In the genomic region with DNA sequence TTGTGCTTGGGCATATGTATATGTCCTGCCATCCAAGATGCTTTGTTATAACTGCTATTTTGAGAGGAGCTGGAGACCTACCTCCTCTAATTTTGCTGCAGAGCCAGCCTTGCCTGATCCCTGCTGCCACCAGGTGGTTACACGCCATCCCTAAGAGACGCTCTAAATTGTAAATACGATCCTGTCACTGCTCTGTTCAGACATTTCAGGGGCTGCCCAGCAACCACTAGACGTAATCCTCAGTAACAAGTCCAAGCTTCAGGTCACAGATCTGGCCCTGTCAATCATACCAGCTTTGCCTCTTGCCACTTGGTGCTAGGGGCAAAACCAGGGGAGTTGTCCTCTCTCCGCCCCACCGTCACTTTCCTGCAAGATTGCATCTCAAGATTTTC, we compare ENCODE assay signal across 9 cellular contexts. TPM values are rescaled to one million over a fixed set of nuclear protein-coding genes. Genes with fewer than 3 reads are reported as not detected.
DNase-seq lines count a peak whose midpoint lies in the region; ATAC-seq, FAIRE-seq and TF ChIP-seq lines count a peak whose summit lies in the region.
"Had no signal": no experiment of that assay in that cellular context is flagged by ENCODE, and none has a peak within 500 bp of the region (broad histone marks: within the 10 kb centered on the region; RNA-seq: fewer than 3 reads in every experiment).

No MANE protein-coding gene starts in this region.

- DNase-seq in DMS79 treated with DMSO at 0.1 percent for 48 hours (lab: John Stamatoyannopoulos, UW), result peak; percentile 66
- peak; percentile 44 for DNase-seq in HuH-7.5 (ENCODE audit: low spot score)
- peak; percentile 86 for DNase-seq in NCI-H82 treated with DMSO at 0.1 percent for 48 hours (lab: John Stamatoyannopoulos, UW; ENCODE audit: unreplicated experiment)
- peak in 2 of 4 experiments; percentile 45 to 65 for DNase-seq in K562 (ENCODE audit: extremely low read depth in 1 of 4, low spot score in 3 of 4)
- no peak for DNase-seq in left colon
- no peak for DNase-seq in GOT3 (lab: John Stamatoyannopoulos, UW)
- no peak for DNase-seq in activated T-cell treated with anti-CD3 and anti-CD28 coated beads, Interleukin-2, amount 50 U/mL, for 24 hours

- peak; percentile 58 for FAIRE-seq in K562 (lab: Jason Lieb, UNC)
- FAIRE-seq: TTC549 had no signal

- BruUV-seq in K562 (replicated peaks; lab: Mats Ljungman, UMichigan), result no TSS peak

- no peak overlapping the region for H3K4me3 Mint-ChIP-seq in activated T-cell treated with anti-CD3 and anti-CD28 coated beads, Interleukin-2, amount 50 U/mL, for 24 hours

- H3K9me3 Mint-ChIP-seq in activated T-cell treated with anti-CD3 and anti-CD28 coated beads, Interleukin-2, amount 50 U/mL, for 24 hours, result no peaks in the 10 kb centered on the region

- H3K27me3 Mint-ChIP-seq in activated T-cell treated with anti-CD3 and anti-CD28 coated beads, Interleukin-2, amount 50 U/mL, for 24 hours, result no peaks in the 10 kb centered on the region

- H4K20me1 ChIP-seq in K562 (replicated peaks; ENCODE audit: control insufficient read depth, insufficient read depth, low read length), result no peaks in the 10 kb centered on the region

- no peaks in the 10 kb centered on the region for H3K9me3 ChIP-seq in K562 (replicated peaks; ENCODE audit: control insufficient read depth, insufficient read depth, low read depth, low read length)

- no peak for TF ChIP-seq EP300 in K562 (IDR thresholded peaks at IDR 0.05; ENCODE audit: low read length)

- no peak overlapping the region for H3K27ac Mint-ChIP-seq in activated T-cell treated with anti-CD3 and anti-CD28 coated beads, Interleukin-2, amount 50 U/mL, for 24 hours

- WGBS in K562 (ENCODE audit: insufficient coverage, low coverage, missing lambda C conversion rate), result 25% methylated on average over 6 of the region's 6 CpGs

- intact Hi-C loops in K562 (cut with micrococcal nuclease) (loop anchor here (1.0 to 5.0 kb wide), 3 partner anchors 80 to 270 kb away; a partner anchor contains a TSS), left colon (cut with DNase I, micrococcal nuclease) (loop anchor here in 1 of 2 donors (5.0 kb wide), 2 partner anchors 150 to 175 kb away; no protein-coding TSS in a partner anchor)

- CTCF ChIA-PET in K562 (lab: Yijun Ruan, JAX; ENCODE audit: low intra/inter-chr PET ratio), result interaction anchor here (2.1 to 3.8 kb wide), 2 partner anchors 146 to 1129 kb away, joined by 9 to 32 read pairs; no protein-coding TSS in a partner anchor

- H3K36me3 ChIP-seq in K562 (ENCODE audit: control insufficient read depth, insufficient read depth, low read length), result no peaks in the 10 kb centered on the region

- no peaks in the 10 kb centered on the region for H3K9me1 ChIP-seq in K562 (ENCODE audit: control insufficient read depth, insufficient read depth, low read length)

- peaks cover 4 to 38% of the 10 kb centered on the region in 2 experiments; a peak in 3 of 5 replicates for H3K27me3 ChIP-seq in K562 (ENCODE audit: control insufficient read depth in 2 of 2, insufficient read depth in 2 of 2, low read length in 2 of 2)

- H3K79me2 ChIP-seq in K562 (ENCODE audit: control insufficient read depth, insufficient read depth, low read length), result no peaks in the 10 kb centered on the region

- H3K27ac ChIP-seq in K562 (ENCODE audit: extremely low read depth, low read depth, low read length), result no peak overlapping the region

- in situ Hi-C loops in K562 (cut with MboI), result loop anchor here (5.0 kb wide), 1 partner anchor 140 kb away; no protein-coding TSS in a partner anchor

- H3K4me2 ChIP-seq in K562 (ENCODE audit: insufficient read depth, low read length), result no peak overlapping the region; the same call in 1 of the 2 replicates

- H3K36me3 Mint-ChIP-seq in activated T-cell treated with anti-CD3 and anti-CD28 coated beads, Interleukin-2, amount 50 U/mL, for 24 hours (ENCODE audit: low read depth), result no peaks in the 10 kb centered on the region

- no peak overlapping the region for H3K9ac ChIP-seq in K562 (ENCODE audit: insufficient read depth in 1 of 2, low read depth in 2 of 2, low read length in 2 of 2)

- peak overlapping the region; percentile 43; the same call in 1 of the 2 replicates for H2AFZ ChIP-seq in K562 (ENCODE audit: low read depth, low read length)

- peak; percentile 45 for ATAC-seq in GM19468 (IDR thresholded peaks at IDR 0.05; ENCODE audit: extremely low read depth, unreplicated experiment)
- peak; percentile 80 for ATAC-seq in K562
- peak; percentile 25 for ATAC-seq in left colon

- TF ChIP-seq CTCF in K562 (IDR thresholded peaks at IDR 0.05 in 2 of 3, conservative IDR thresholded peaks at IDR 0.05 in 1 of 3; ENCODE audit: insufficient read depth in 2 of 3, low read depth in 1 of 3, low read length in 3 of 3), result peak; percentile 73 to 77 (median 76)

- no peak overlapping the region for H3K4me3 ChIP-seq in K562

- peaks cover 0 to 10% of the 10 kb centered on the region in 2 experiments; a peak in 3 of 5 replicates for H3K4me1 ChIP-seq in K562 (replicated peaks in 1 of 2; ENCODE audit: control insufficient read depth in 2 of 2, insufficient read depth in 2 of 2, low read length in 2 of 2)

- TF ChIP-seq RAD21 in K562 (CRISPR knock-in tag; conservative IDR thresholded peaks at IDR 0.05 in 1 of 2, IDR thresholded peaks at IDR 0.05 in 1 of 2), result peak; percentile 78 to 89

- no peak for TF ChIP-seq POLR2A in K562 (conservative IDR thresholded peaks at IDR 0.05)

- POLR2A ChIA-PET in K562 (lab: Yijun Ruan, JAX), result interaction anchor here (0.8 to 1.4 kb wide), 3 partner anchors 13 to 178 kb away, joined by 3 to 5 read pairs (median 4); no protein-coding TSS in a partner anchor

- H3K4me1 Mint-ChIP-seq in activated T-cell treated with anti-CD3 and anti-CD28 coated beads, Interleukin-2, amount 50 U/mL, for 24 hours (ENCODE audit: low read depth), result peaks cover 8% of the 10 kb centered on the region

TF ChIP-seq in K562, 482 proteins besides CTCF, POLR2A, EP300 and RAD21 (continues in another document):
- TF ChIP-seq TCF7L2 (IDR thresholded peaks at IDR 0.05; ENCODE audit: low read depth, low read length) (no peak), ARID2 (IDR thresholded peaks at IDR 0.05) (0 out of 2 replicates have a peak, but pooled peaks have one; percentile 15), XRCC4 (IDR thresholded peaks at IDR 0.05; ENCODE audit: extremely low read depth, insufficient read depth, insufficient read length) (no peak), SNRNP70 (optimal IDR thresholded peaks at IDR 0.05; ENCODE audit: low read depth, low read length) (no peak), TAL1 (IDR thresholded peaks at IDR 0.05) (no peak)
- TF ChIP-seq, protein P1, sequence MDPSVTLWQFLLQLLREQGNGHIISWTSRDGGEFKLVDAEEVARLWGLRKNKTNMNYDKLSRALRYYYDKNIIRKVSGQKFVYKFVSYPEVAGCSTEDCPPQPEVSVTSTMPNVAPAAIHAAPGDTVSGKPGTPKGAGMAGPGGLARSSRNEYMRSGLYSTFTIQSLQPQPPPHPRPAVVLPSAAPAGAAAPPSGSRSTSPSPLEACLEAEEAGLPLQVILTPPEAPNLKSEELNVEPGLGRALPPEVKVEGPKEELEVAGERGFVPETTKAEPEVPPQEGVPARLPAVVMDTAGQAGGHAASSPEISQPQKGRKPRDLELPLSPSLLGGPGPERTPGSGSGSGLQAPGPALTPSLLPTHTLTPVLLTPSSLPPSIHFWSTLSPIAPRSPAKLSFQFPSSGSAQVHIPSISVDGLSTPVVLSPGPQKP (CRISPR knock-in tag; IDR thresholded peaks at IDR 0.05), result no peak

RNA-seq across cellular contexts. Expression of a gene that starts 32.9 kb away (rescaled TPM):
- not detected in 2 replicates for total RNA-seq in K562 (2011; cell fraction: chromatin; rRNA removed; ENCODE audit: low replicate concordance)
- not detected in 2 replicates for total RNA-seq in K562 (2011; cell fraction: nucleolus; rRNA removed)
- not detected in 2 replicates for total RNA-seq in K562 (2011; cell fraction: nucleoplasm; rRNA removed)
- not detected in 2 replicates for total RNA-seq in K562 (2014; rRNA removed)
- total RNA-seq in K562 (2014; rRNA removed; fragmentation: Illumina TruSeq; extraction: Trizol), result not detected in 2 replicates
- total RNA-seq in K562 (2015; rRNA removed; fragmentation: Illumina TruSeq; extraction: Trizol), result not detected in 2 replicates
- total RNA-seq in K562 (2021), result 0.07 and 0.13 TPM in 2 replicates
- polyA plus RNA-seq in K562 (2011; rRNA removed), result not detected in 2 replicates
- polyA plus RNA-seq in K562 (2011; cell fraction: cytosol; rRNA removed), result not detected in 2 replicates
- polyA plus RNA-seq in K562 (2011; cell fraction: nucleus; rRNA removed), result not detected in 2 replicates
- polyA plus RNA-seq in K562 (2012), result not detected in 2 replicates
- not detected in 2 replicates for polyA plus RNA-seq in K562 (2014; fragmentation: Illumina TruSeq; extraction: Trizol)
- polyA plus RNA-seq in K562 (2014; fragmentation: Nextera tagmentation; extraction: Ambion mirVana), result not detected
- polyA plus RNA-seq in K562 (2014; rRNA removed), result not detected in 2 replicates
- not detected in 2 replicates for polyA minus RNA-seq in K562 (2011; rRNA and poly(A)+ RNA removed)
- not detected in 2 replicates for polyA minus RNA-seq in K562 (2011; cell fraction: cytosol; rRNA and poly(A)+ RNA removed)
- polyA minus RNA-seq in K562 (2011; cell fraction: nucleus; rRNA and poly(A)+ RNA removed), result not detected in 2 replicates
- total RNA-seq in left colon, result 100 to 1,000 TPM; 584 to 629 TPM

RNA-seq across cellular contexts. Expression of a gene that starts 36.6 kb away (rescaled TPM):
- not detected in 2 replicates for total RNA-seq in K562 (2011; cell fraction: chromatin; rRNA removed; ENCODE audit: low replicate concordance)
- not detected in 2 replicates for total RNA-seq in K562 (2011; cell fraction: nucleolus; rRNA removed)
- total RNA-seq in K562 (2011; cell fraction: nucleoplasm; rRNA removed), result not detected in 2 replicates
- total RNA-seq in K562 (2014; rRNA removed) (not detected in 2 replicates), K562 (2014; rRNA removed; fragmentation: Illumina TruSeq; extraction: Trizol) (not detected in 2 replicates), K562 (2015; rRNA removed; fragmentation: Illumina TruSeq; extraction: Trizol) (not detected in 2 replicates), K562 (2021) (not detected in 2 replicates), left colon (under 1 TPM in 1 of 2 donors, not detected in 1; 0.34 TPM)
- polyA plus RNA-seq in K562 (2011; rRNA removed) (not detected in 2 replicates), K562 (2014; fragmentation: Illumina TruSeq; extraction: Trizol) (not detected in 2 replicates), K562 (2014; fragmentation: Nextera tagmentation; extraction: Ambion mirVana) (not detected), K562 (2014; rRNA removed) (not detected in 2 replicates)
- not detected in 2 replicates for polyA plus RNA-seq in K562 (2011; cell fraction: cytosol; rRNA removed)
- polyA plus RNA-seq in K562 (2011; cell fraction: nucleus; rRNA removed), result not detected in 2 replicates
- not detected in 2 replicates for polyA plus RNA-seq in K562 (2012)
- not detected in 2 replicates for polyA minus RNA-seq in K562 (2011; rRNA and poly(A)+ RNA removed)
- polyA minus RNA-seq in K562 (2011; cell fraction: cytosol; rRNA and poly(A)+ RNA removed), result not detected in 2 replicates
- polyA minus RNA-seq in K562 (2011; cell fraction: nucleus; rRNA and poly(A)+ RNA removed), result not detected in 2 replicates

Comparison
In these comparisons a context has a peak if more than half of its experiments do, and no peak if none do; other contexts are left out.
1. DNase-seq: peak in DMS79 treated with DMSO at 0.1 percent for 48 hours (single experiment), HuH-7.5 (single experiment) and NCI-H82 treated with DMSO at 0.1 percent for 48 hours (single experiment); none in left colon (0 of 2), GOT3 (single experiment) and activated T-cell treated with anti-CD3 and anti-CD28 coated beads, Interleukin-2, amount 50 U/mL, for 24 hours (single experiment).
2. ATAC-seq: peak in every context shown above with its lines; median percentile 80 in K562; 45 in GM19468; 25 in left colon.
3. RNA of a gene that starts 32.9 kb away (total RNA-seq): 584 to 629 TPM in left colon; 0.07 to 0.13 TPM in K562; every median in the first group is over 100 times any median in the second.